10 cellular contexts compared by ENCODE assay signal in genomic region chr3:14424711-14425573, GRCh38. TPM values are rescaled to one million over a fixed set of nuclear protein-coding genes. Genes with fewer than 3 reads are reported as not detected.
A peak's percentile ranks its signal among the peaks of the same experiment; 100 is the strongest.
DNase-seq lines count a peak whose midpoint lies in the region; ATAC-seq and TF ChIP-seq lines count a peak whose summit lies in the region.
"Had no signal": no experiment of that assay in that cellular context is flagged by ENCODE, and none has a peak within 500 bp of the region (broad histone marks: within the 10 kb centered on the region; RNA-seq: fewer than 3 reads in every experiment).

No MANE protein-coding gene starts in this region.

- H3K4me2 ChIP-seq in mammary epithelial cell (ENCODE audit: insufficient read depth, low read depth, low read length), result no peak overlapping the region

- no TSS peak for BruUV-seq in mammary epithelial cell (replicated peaks; lab: Mats Ljungman, UMichigan)

- H3K27ac ChIP-seq in mammary epithelial cell (ENCODE audit: insufficient read depth, low read depth, low read length), result no peak overlapping the region
- H3K27ac ChIP-seq: testis had no signal

- no peak overlapping the region for H2AFZ ChIP-seq in mammary epithelial cell (ENCODE audit: low read depth, low read length)

- H4K20me1 ChIP-seq in mammary epithelial cell (ENCODE audit: insufficient read depth, low read length), result no peaks in the 10 kb centered on the region

- CTCF ChIA-PET in mammary epithelial cell (lab: Charles Lee; ENCODE audit: low non-redundant PET), result no interaction called here

- peaks cover 10% of the 10 kb centered on the region for H3K79me2 ChIP-seq in mammary epithelial cell (ENCODE audit: insufficient read depth, low read length)

- WGBS in mammary epithelial cell (ENCODE audit: low coverage, missing lambda C conversion rate), result 90% methylated on average over 18 of the region's 23 CpGs

- H3K27me3 ChIP-seq in mammary epithelial cell (ENCODE audit: insufficient read depth, low read length), result no peaks in the 10 kb centered on the region
- H3K27me3 ChIP-seq: testis had no signal

- no peak for TF ChIP-seq CTCF in mammary epithelial cell (conservative IDR thresholded peaks at IDR 0.05 in 1 of 2, IDR thresholded peaks at IDR 0.05 in 1 of 2; ENCODE audit: extremely low read depth in 1 of 2, insufficient read depth in 1 of 2, low read depth in 1 of 2, low read length in 2 of 2)

- in situ Hi-C loops in mammary epithelial cell (cut with MboI; ENCODE audit: low sequenced_read_pairs in 2 of 2), result no loop called here

- dilution Hi-C loops in mammary epithelial cell (cut with HindIII; ENCODE audit: low sequenced_read_pairs), result no loop called here

- H3K9me3 Mint-ChIP-seq in activated T-helper 1 cell treated with anti-CD3 and anti-CD28 coated beads, Interleukin-12 subunit alpha, Interleukin-12 subunit beta, Interleukin-2, Interleukin-4 antibody, amounts not matched to agents 30 ng/mL and 10 ng/mL and 1 ng/mL, durations not matched to agents 14 hours and 24 hours and 36 hours, result no peaks in the 10 kb centered on the region
- H3K9me3 Mint-ChIP-seq in natural killer cell treated with Interleukin-12 subunit alpha and Interleukin-12 subunit beta and Interleukin-15 and Interleukin-18, amount 100 ng/mL, for 72 hours, result no peaks in the 10 kb centered on the region
- H3K9me3 Mint-ChIP-seq: neural crest cell had no signal

- intact Hi-C loops in activated T-helper 1 cell treated with anti-CD3 and anti-CD28 coated beads, Interleukin-12 subunit alpha, Interleukin-12 subunit beta, Interleukin-2, Interleukin-4 antibody, amounts not matched to agents 30 ng/mL and 10 ng/mL and 1 ng/mL, durations not matched to agents 14 hours and 24 hours and 36 hours (cut with micrococcal nuclease), result loop anchor here (1.0 kb wide), 1 partner anchor 7 kb away; no protein-coding TSS in a partner anchor
- intact Hi-C loops in mammary epithelial cell (cut with micrococcal nuclease), result no loop called here

- peaks cover 4% of the 10 kb centered on the region for H3K4me1 ChIP-seq in mammary epithelial cell (ENCODE audit: insufficient read depth, low read length)
- H3K4me1 ChIP-seq: testis had no signal

- no peak overlapping the region for H3K9ac ChIP-seq in mammary epithelial cell (ENCODE audit: insufficient read depth, low read length)

- peaks cover 9% of the 10 kb centered on the region for H3K36me3 Mint-ChIP-seq in activated T-helper 1 cell treated with anti-CD3 and anti-CD28 coated beads, Interleukin-12 subunit alpha, Interleukin-12 subunit beta, Interleukin-2, Interleukin-4 antibody, amounts not matched to agents 30 ng/mL and 10 ng/mL and 1 ng/mL, durations not matched to agents 14 hours and 24 hours and 36 hours (ENCODE audit: low read depth)
- no peaks in the 10 kb centered on the region for H3K36me3 Mint-ChIP-seq in natural killer cell treated with Interleukin-12 subunit alpha and Interleukin-12 subunit beta and Interleukin-15 and Interleukin-18, amount 100 ng/mL, for 72 hours

- peak overlapping the region; percentile 80 for H3K27ac Mint-ChIP-seq in activated T-helper 1 cell treated with anti-CD3 and anti-CD28 coated beads, Interleukin-12 subunit alpha, Interleukin-12 subunit beta, Interleukin-2, Interleukin-4 antibody, amounts not matched to agents 30 ng/mL and 10 ng/mL and 1 ng/mL, durations not matched to agents 14 hours and 24 hours and 36 hours
- peak overlapping the region; percentile 77 to 90 for H3K27ac Mint-ChIP-seq in natural killer cell treated with Interleukin-12 subunit alpha and Interleukin-12 subunit beta and Interleukin-15 and Interleukin-18, amount 100 ng/mL, for 72 hours

- DNase-seq in EH (ENCODE audit: low read depth) (peak; percentile 77), NCI-H187 treated with DMSO at 0.1 percent for 48 hours (lab: John Stamatoyannopoulos, UW) (peak; percentile 4), Kasumi-1 (lab: John Stamatoyannopoulos, UW) (no peak), mammary epithelial cell (no peak)
- DNase-seq in activated T-helper 1 cell treated with anti-CD3 and anti-CD28 coated beads, Interleukin-12 subunit alpha, Interleukin-12 subunit beta, Interleukin-2, Interleukin-4 antibody, amounts not matched to agents 30 ng/mL and 10 ng/mL and 1 ng/mL, durations not matched to agents 14 hours and 24 hours and 36 hours (ENCODE audit: low spot score), result no peak
- peak; percentile 81 for DNase-seq in natural killer cell treated with Interleukin-12 subunit alpha and Interleukin-12 subunit beta and Interleukin-15 and Interleukin-18, amount 100 ng/mL, for 72 hours (ENCODE audit: low spot score)
- DNase-seq: testis had no signal

- ATAC-seq in natural killer cell treated with Interleukin-12 subunit alpha and Interleukin-12 subunit beta and Interleukin-15 and Interleukin-18, amount 100 ng/mL, for 72 hours, result peak; percentile 66 to 72
- ATAC-seq in HG03521 (IDR thresholded peaks at IDR 0.05; ENCODE audit: unreplicated experiment) (no peak), GM19351 (IDR thresholded peaks at IDR 0.05; ENCODE audit: unreplicated experiment) (no peak)

- H3K36me3 ChIP-seq in mammary epithelial cell (ENCODE audit: insufficient read depth, low read length), result no peaks in the 10 kb centered on the region

- no peak overlapping the region for H3K4me3 ChIP-seq in mammary epithelial cell (replicated peaks in 1 of 3; ENCODE audit: insufficient read depth in 1 of 3, low read depth in 2 of 3, low read length in 3 of 3)
- H3K4me3 ChIP-seq: testis had no signal

- peak overlapping the region; percentile 65 for H3K4me3 Mint-ChIP-seq in activated T-helper 1 cell treated with anti-CD3 and anti-CD28 coated beads, Interleukin-12 subunit alpha, Interleukin-12 subunit beta, Interleukin-2, Interleukin-4 antibody, amounts not matched to agents 30 ng/mL and 10 ng/mL and 1 ng/mL, durations not matched to agents 14 hours and 24 hours and 36 hours
- peak overlapping the region; percentile 84 for H3K4me3 Mint-ChIP-seq in natural killer cell treated with Interleukin-12 subunit alpha and Interleukin-12 subunit beta and Interleukin-15 and Interleukin-18, amount 100 ng/mL, for 72 hours
- H3K4me3 Mint-ChIP-seq: neural crest cell had no signal

- no peaks in the 10 kb centered on the region for H3K27me3 Mint-ChIP-seq in activated T-helper 1 cell treated with anti-CD3 and anti-CD28 coated beads, Interleukin-12 subunit alpha, Interleukin-12 subunit beta, Interleukin-2, Interleukin-4 antibody, amounts not matched to agents 30 ng/mL and 10 ng/mL and 1 ng/mL, durations not matched to agents 14 hours and 24 hours and 36 hours (ENCODE audit: insufficient read depth)
- H3K27me3 Mint-ChIP-seq in natural killer cell treated with Interleukin-12 subunit alpha and Interleukin-12 subunit beta and Interleukin-15 and Interleukin-18, amount 100 ng/mL, for 72 hours, result no peaks in the 10 kb centered on the region

- H3K4me1 Mint-ChIP-seq in activated T-helper 1 cell treated with anti-CD3 and anti-CD28 coated beads, Interleukin-12 subunit alpha, Interleukin-12 subunit beta, Interleukin-2, Interleukin-4 antibody, amounts not matched to agents 30 ng/mL and 10 ng/mL and 1 ng/mL, durations not matched to agents 14 hours and 24 hours and 36 hours (ENCODE audit: low read depth), result peaks cover 74% of the 10 kb centered on the region
- H3K4me1 Mint-ChIP-seq in natural killer cell treated with Interleukin-12 subunit alpha and Interleukin-12 subunit beta and Interleukin-15 and Interleukin-18, amount 100 ng/mL, for 72 hours (ENCODE audit: low read depth in 2 of 2), result peaks cover 66 to 76% of the 10 kb centered on the region in 2 donors

- no peaks in the 10 kb centered on the region for H3K9me3 ChIP-seq in mammary epithelial cell (replicated peaks; ENCODE audit: insufficient read depth, low read length)
- H3K9me3 ChIP-seq: testis had no signal

RNA-seq across cellular contexts. Expression of gene SLC6A6, which starts 22.5 kb away (rescaled TPM):
- 45.4 and 51.2 TPM in 2 replicates for total RNA-seq in activated T-helper 1 cell treated with anti-CD3 and anti-CD28 coated beads, Interleukin-12 subunit alpha, Interleukin-12 subunit beta, Interleukin-2, Interleukin-4 antibody, amounts not matched to agents 30 ng/mL and 10 ng/mL and 1 ng/mL, durations not matched to agents 14 hours and 24 hours and 36 hours
- total RNA-seq in natural killer cell treated with Interleukin-12 subunit alpha and Interleukin-12 subunit beta and Interleukin-15 and Interleukin-18, amount 100 ng/mL, for 72 hours, result 10 to 100 TPM; 20.4 to 56.7 TPM
- 10 to 100 TPM; 14.8 to 17.7 TPM for total RNA-seq in mammary epithelial cell
- 13.4 TPM for polyA plus RNA-seq in mammary epithelial cell
- 76.1 TPM for polyA minus RNA-seq in mammary epithelial cell

Comparison
In these comparisons a context has a peak if more than half of its experiments do, and no peak if none do; other contexts are left out.
1. DNase-seq: peak in EH (single experiment), NCI-H187 treated with DMSO at 0.1 percent for 48 hours (single experiment) and natural killer cell treated with Interleukin-12 subunit alpha and Interleukin-12 subunit beta and Interleukin-15 and Interleukin-18, amount 100 ng/mL, for 72 hours (single experiment); none in activated T-helper 1 cell treated with anti-CD3 and anti-CD28 coated beads, Interleukin-12 subunit alpha, Interleukin-12 subunit beta, Interleukin-2, Interleukin-4 antibody, amounts not matched to agents 30 ng/mL and 10 ng/mL and 1 ng/mL, durations not matched to agents 14 hours and 24 hours and 36 hours (single experiment), Kasumi-1 (0 of 2) and mammary epithelial cell (single experiment).
2. ATAC-seq: peak in natural killer cell treated with Interleukin-12 subunit alpha and Interleukin-12 subunit beta and Interleukin-15 and Interleukin-18, amount 100 ng/mL, for 72 hours (2 of 2); none in HG03521 (single experiment) and GM19351 (single experiment).